ENCODE assay signal across 2 cellular contexts in genomic region chr1:178011101-178011828, GRCh38.
TF ChIP-seq lines count a peak whose summit lies in the region.

No MANE protein-coding gene starts in this region.

TF ChIP-seq in IMR-90, 13 proteins besides CTCF, POLR2A, EP300 and RAD21:
- TF ChIP-seq FOS (IDR thresholded peaks at IDR 0.05; ENCODE audit: low read depth, low read length) (peak; percentile 46; the same call in 1 of the 2 replicates), MAZ (IDR thresholded peaks at IDR 0.05; ENCODE audit: borderline replicate concordance, low read depth, low read length) (no peak)

TF ChIP-seq in GM12878, 131 proteins besides CTCF, POLR2A, EP300 and RAD21:
- TF ChIP-seq PKNOX1 (IDR thresholded peaks at IDR 0.05) (peak; percentile 29; the same call in 1 of the 2 replicates), BMI1 (IDR thresholded peaks at IDR 0.05; ENCODE audit: borderline replicate concordance) (no peak)
TF ChIP-seq in GM12878: peak in this region for 1.
